In the genomic region with DNA sequence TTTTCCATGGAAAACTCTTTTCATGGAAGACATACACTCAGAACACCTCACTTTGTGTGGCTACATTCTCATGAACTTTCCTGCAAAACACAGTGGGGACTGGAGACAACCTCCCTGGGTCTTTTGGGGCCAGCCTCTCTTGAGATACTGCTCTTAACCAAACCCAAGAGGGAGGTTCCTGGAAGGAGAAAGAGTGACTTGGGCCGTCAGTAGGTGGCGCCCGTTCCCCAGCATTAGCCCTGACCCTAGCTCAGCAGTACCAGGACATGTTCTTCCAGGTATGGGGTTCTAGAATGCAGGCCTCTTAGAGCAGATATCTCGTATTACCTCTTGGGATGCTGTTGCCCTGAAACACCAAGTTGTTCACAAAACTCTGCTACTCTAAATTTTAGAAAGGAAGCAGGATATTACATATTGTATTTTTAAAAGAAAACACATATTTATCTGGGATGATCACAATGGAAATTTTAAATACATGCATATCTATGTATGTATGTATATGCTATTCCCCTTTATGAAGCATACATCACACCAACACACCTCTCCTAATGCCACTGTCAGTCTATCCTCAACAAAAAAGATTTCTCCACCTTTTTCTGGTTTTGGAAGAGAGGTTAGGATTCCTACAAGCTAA, we compare ENCODE assay signal across 8 cellular contexts. TPM values are rescaled to one million over a fixed set of nuclear protein-coding genes. Genes with fewer than 3 reads are reported as not detected.
A peak's percentile ranks its signal among the peaks of the same experiment; 100 is the strongest.
DNase-seq lines count a peak whose midpoint lies in the region; ATAC-seq and TF ChIP-seq lines count a peak whose summit lies in the region.

No MANE protein-coding gene starts in this region.

- CTCF ChIA-PET in CD8-positive, alpha-beta memory T cell (lab: Charles Lee): interaction anchor here (0.8 to 2.7 kb wide), 8 partner anchors 10 to 324 kb away, joined by 3 to 11 read pairs (median 4); no protein-coding TSS in a partner anchor

- H3K4me3 Mint-ChIP-seq in CD8-positive, alpha-beta memory T cell: no peak overlapping the region
- H3K4me3 Mint-ChIP-seq in endodermal cell (no peak overlapping the region), naive B cell (no peak overlapping the region)

- H3K4me3 ChIP-seq in CD8-positive, alpha-beta memory T cell (ENCODE audit: low read length): no peak overlapping the region
- no peak overlapping the region for H3K4me3 ChIP-seq in endodermal cell (ENCODE audit: low read length)

- H3K4me1 Mint-ChIP-seq in CD8-positive, alpha-beta memory T cell: no peaks in the 10 kb centered on the region
- H3K4me1 Mint-ChIP-seq in endodermal cell: no peaks in the 10 kb centered on the region
- no peaks in the 10 kb centered on the region for H3K4me1 Mint-ChIP-seq in naive B cell

- no peak overlapping the region for H3K9ac ChIP-seq in endodermal cell (ENCODE audit: extremely low read depth, low read length, poor library complexity, severe bottlenecking)

- no peaks in the 10 kb centered on the region for H3K4me1 ChIP-seq in CD8-positive, alpha-beta memory T cell (ENCODE audit: insufficient read depth, low read length)
- H3K4me1 ChIP-seq in endodermal cell (ENCODE audit: control insufficient read depth, insufficient read depth, low read length): no peaks in the 10 kb centered on the region

- ATAC-seq in GM19372 (IDR thresholded peaks at IDR 0.05; ENCODE audit: low read depth, unreplicated experiment) (peak; percentile 91), HG03439 (IDR thresholded peaks at IDR 0.05; ENCODE audit: unreplicated experiment) (peak; percentile 87), naive B cell (ENCODE audit: low read depth in 2 of 2) (peak; percentile 49 to 51)

- H3K36me3 ChIP-seq in CD8-positive, alpha-beta memory T cell (ENCODE audit: insufficient read depth, low read length): no peaks in the 10 kb centered on the region
- H3K36me3 ChIP-seq in endodermal cell (ENCODE audit: control insufficient read depth, insufficient read depth, low read length): no peaks in the 10 kb centered on the region

- TF ChIP-seq CTCF in endodermal cell (conservative IDR thresholded peaks at IDR 0.05): peak; percentile 92

- no peak overlapping the region for H3K27ac ChIP-seq in CD8-positive, alpha-beta memory T cell (ENCODE audit: low read depth, low read length)
- H3K27ac ChIP-seq in endodermal cell (ENCODE audit: low read depth, low read length): no peak overlapping the region

- H3K36me3 Mint-ChIP-seq in CD8-positive, alpha-beta memory T cell: no peaks in the 10 kb centered on the region
- H3K36me3 Mint-ChIP-seq in endodermal cell (ENCODE audit: low read depth) (no peaks in the 10 kb centered on the region), naive B cell (no peaks in the 10 kb centered on the region)

- peaks cover 5 to 26% of the 10 kb centered on the region in 2 donors for H3K27me3 Mint-ChIP-seq in CD8-positive, alpha-beta memory T cell
- no peaks in the 10 kb centered on the region for H3K27me3 Mint-ChIP-seq in endodermal cell (ENCODE audit: insufficient read depth)
- peaks cover 13 to 30% (median 29%) of the 10 kb centered on the region in 3 donors for H3K27me3 Mint-ChIP-seq in naive B cell

- H3K9me3 Mint-ChIP-seq in CD8-positive, alpha-beta memory T cell: no peaks in the 10 kb centered on the region
- no peaks in the 10 kb centered on the region for H3K9me3 Mint-ChIP-seq in endodermal cell
- peaks cover 0 to 1% (median 0%) of the 10 kb centered on the region in 7 donors for H3K9me3 Mint-ChIP-seq in naive B cell

- H3K27me3 ChIP-seq in CD8-positive, alpha-beta memory T cell (ENCODE audit: insufficient read depth, low read length, poor library complexity, severe bottlenecking): no peaks in the 10 kb centered on the region
- H3K27me3 ChIP-seq in endodermal cell (ENCODE audit: control insufficient read depth, insufficient read depth, low read length, poor library complexity, severe bottlenecking): no peaks in the 10 kb centered on the region

- no peaks in the 10 kb centered on the region for H3K9me3 ChIP-seq in CD8-positive, alpha-beta memory T cell (ENCODE audit: low read length)
- no peaks in the 10 kb centered on the region for H3K9me3 ChIP-seq in endodermal cell (ENCODE audit: control insufficient read depth, low read length)

- POLR2A ChIA-PET in CD8-positive, alpha-beta memory T cell (lab: Charles Lee): no interaction called here

- peak; percentile 51 to 72 (median 54) for DNase-seq in CD8-positive, alpha-beta memory T cell
- peak; percentile 63 for DNase-seq in NCI-H748 treated with DMSO at 0.1 percent for 48 hours (lab: John Stamatoyannopoulos, UW)
- DNase-seq in activated CD8-positive, alpha-beta memory T cell treated with anti-CD3 and anti-CD28 coated beads for 1 hour (ENCODE audit: extremely low read depth in 1 of 2, low read depth in 1 of 2): peak; percentile 40 to 52
- DNase-seq in endodermal cell: peak; percentile 94
- peak; percentile 16 for DNase-seq in naive B cell
- peak; percentile 60 for DNase-seq in stimulated activated naive CD4-positive, alpha-beta T cell treated with Interleukin-2 at 50 U/mL for 16 hours (lab: John Stamatoyannopoulos, UW)

- 0 to 18% methylated on average over 1 to 4 of the region's 4 CpGs for WGBS in endodermal cell (ENCODE audit: insufficient coverage in 1 of 2, insufficient read length in 1 of 2), 2 experiments

- H3K27ac Mint-ChIP-seq in CD8-positive, alpha-beta memory T cell: no peak overlapping the region
- H3K27ac Mint-ChIP-seq in endodermal cell (no peak overlapping the region), naive B cell (no peak overlapping the region)

RNA-seq across cellular contexts. Expression of gene GLIS3, which starts 15.8 kb away (rescaled TPM):
- under 1 TPM; 0.31 to 0.37 TPM for total RNA-seq in CD8-positive, alpha-beta memory T cell
- 0.22 TPM for polyA plus RNA-seq in CD8-positive, alpha-beta memory T cell
- total RNA-seq in endodermal cell: 1 to 10 TPM; 1.5 to 1.9 TPM
- 7.0 TPM for polyA plus RNA-seq in endodermal cell (2013, experiment 1 of 2)
- polyA plus RNA-seq in endodermal cell (2013, experiment 2 of 2): 6.8 TPM
- polyA plus RNA-seq in naive B cell (ENCODE audit: low read depth in 6 of 6): not detected

Comparison
In these comparisons a context has a peak if more than half of its experiments do, and no peak if none do; other contexts are left out.
1. DNase-seq: peak in every context shown above with its lines; median percentile 94 in endodermal cell; 63 in NCI-H748 treated with DMSO at 0.1 percent for 48 hours; 60 in stimulated activated naive CD4-positive, alpha-beta T cell treated with Interleukin-2 at 50 U/mL for 16 hours; 54 in CD8-positive, alpha-beta memory T cell; 46 in activated CD8-positive, alpha-beta memory T cell treated with anti-CD3 and anti-CD28 coated beads for 1 hour; 16 in naive B cell.